ENCODE assay signal across 11 cellular contexts in the genomic region with DNA sequence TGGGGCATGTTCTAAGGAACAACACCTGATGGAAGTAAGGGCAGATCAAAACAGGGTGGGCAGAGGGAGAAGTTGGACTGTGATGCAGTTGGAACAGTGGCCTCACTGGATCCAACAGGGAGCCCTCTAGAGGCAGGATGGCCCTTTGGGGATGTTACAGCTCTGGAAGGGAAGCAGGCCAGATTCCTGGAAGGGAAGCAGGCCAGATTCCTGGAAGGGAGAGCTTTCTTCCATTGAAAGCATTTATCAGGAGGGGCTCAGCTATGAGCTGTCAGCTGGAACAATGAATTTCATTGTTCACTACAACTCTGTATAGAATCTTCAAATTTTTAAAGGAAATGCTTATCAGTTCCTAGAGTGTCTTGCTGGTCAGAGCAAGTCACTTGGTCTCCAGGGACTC. TPM values are rescaled to one million over a fixed set of nuclear protein-coding genes. Genes with fewer than 3 reads are reported as not detected.
DNase-seq lines count a peak whose midpoint lies in the region; ATAC-seq, FAIRE-seq and TF ChIP-seq lines count a peak whose summit lies in the region.
"Had no signal": no experiment of that assay in that cellular context is flagged by ENCODE, and none has a peak within 500 bp of the region (broad histone marks: within the 10 kb centered on the region; RNA-seq: fewer than 3 reads in every experiment).

No MANE protein-coding gene starts in this region.

- H4K91ac ChIP-seq in H1 (replicated peaks; ENCODE audit: insufficient read length, low read length), result no peak overlapping the region

- H3K4me1 ChIP-seq in H1 (replicated peaks in 1 of 4; ENCODE audit: control insufficient read depth in 3 of 4, insufficient read depth in 4 of 4, low read length in 3 of 4) (no peaks in the 10 kb centered on the region), tibial nerve (peaks cover 0 to 30% (median 0%) of the 10 kb centered on the region in 4 donors)

- FAIRE-seq in D721Med (lab: Jason Lieb, UNC) (no peak), H1 (lab: Jason Lieb, UNC) (peak; percentile 45)

- POLR2A ChIA-PET in H1 (lab: Charles Lee; ENCODE audit: partially characterized antibody), result no interaction called here

- TF ChIP-seq EP300 in H1 (IDR thresholded peaks at IDR 0.05; ENCODE audit: borderline replicate concordance in 1 of 2, low read depth in 2 of 2, low read length in 2 of 2) (no peak), tibial nerve (IDR thresholded peaks at IDR 0.05) (no peak)

- H2BK12ac ChIP-seq in H1 (ENCODE audit: low read depth, low read length), result no peak overlapping the region

- TF ChIP-seq CTCF in D721Med (IDR thresholded peaks at IDR 0.05; ENCODE audit: insufficient read depth, missing control alignments) (peak; percentile 34), H1 (IDR thresholded peaks at IDR 0.05; ENCODE audit: control extremely low read depth in 1 of 3, insufficient read depth in 1 of 3, low read depth in 1 of 3, low read length in 3 of 3) (peak; percentile 64 to 83 (median 83)), tibial nerve (IDR thresholded peaks at IDR 0.05) (peak in 1 of 5 experiments; percentile 25)

- no peak overlapping the region for H4K5ac ChIP-seq in H1 (ENCODE audit: insufficient read length, low read depth, low read length)

- no peak overlapping the region for H3K56ac ChIP-seq in H1 (replicated peaks; ENCODE audit: insufficient read length, low read depth, low read length)

- no peak overlapping the region for H2BK120ac ChIP-seq in H1 (replicated peaks; ENCODE audit: low read depth, low read length)

- H3K4me3 ChIP-seq in MG63 (no peak overlapping the region), H1 (ENCODE audit: extremely low read depth in 1 of 4, insufficient read depth in 2 of 4, low read depth in 3 of 4, low read length in 4 of 4) (no peak overlapping the region), tibial nerve (no peak overlapping the region)
- H3K4me3 ChIP-seq: suprapubic skin had no signal

- no peak overlapping the region for H3K4ac ChIP-seq in H1 (replicated peaks; ENCODE audit: insufficient read length, low read depth, low read length)

- no peak overlapping the region for H3K14ac ChIP-seq in H1 (ENCODE audit: insufficient read length)

- no peaks in the 10 kb centered on the region for H3K27me3 ChIP-seq in MG63
- H3K27me3 ChIP-seq in H1 (replicated peaks in 1 of 4; ENCODE audit: control insufficient read depth in 3 of 4, extremely low read depth in 1 of 4, insufficient read depth in 3 of 4, low read length in 3 of 4), result no peaks in the 10 kb centered on the region
- no peaks in the 10 kb centered on the region for H3K27me3 ChIP-seq in tibial nerve
- H3K27me3 ChIP-seq: suprapubic skin had no signal

- CTCF ChIA-PET in H1 (lab: Charles Lee; ENCODE audit: partially characterized antibody), result interaction anchor here (0.6 to 2.6 kb wide), 38 partner anchors 10 to 1721 kb away, joined by 3 to 14 read pairs (median 3); a partner anchor contains a TSS

- H2BK15ac ChIP-seq in H1 (ENCODE audit: low read length), result no peak overlapping the region

- H3K23ac ChIP-seq in H1 (ENCODE audit: insufficient read length), result no peak overlapping the region

- H3K79me2 ChIP-seq in H1 (ENCODE audit: control insufficient read depth in 1 of 2, insufficient read depth in 2 of 2, low read length in 2 of 2), result no peaks in the 10 kb centered on the region

- no peak overlapping the region for H3K18ac ChIP-seq in H1 (ENCODE audit: extremely low read depth, low read length)

- H2BK20ac ChIP-seq in H1 (ENCODE audit: low read length), result no peak overlapping the region

- H3K9ac ChIP-seq in H1 (replicated peaks in 1 of 4; ENCODE audit: extremely low read depth in 1 of 4, low read depth in 3 of 4, low read length in 3 of 4), result no peak overlapping the region

- H3K36me3 ChIP-seq in MG63 (no peaks in the 10 kb centered on the region; the same call in 1 of the 2 replicates), H1 (ENCODE audit: control insufficient read depth in 2 of 4, insufficient read depth in 4 of 4, low read length in 3 of 4) (no peaks in the 10 kb centered on the region), tibial nerve (no peaks in the 10 kb centered on the region)
- H3K36me3 ChIP-seq: suprapubic skin had no signal

- no peak overlapping the region for H4K8ac ChIP-seq in H1 (ENCODE audit: extremely low read depth, insufficient read depth, low read length)

- no peak for DNase-seq in D721Med (ENCODE audit: insufficient read length, low spot score)
- peak; percentile 52 for DNase-seq in MG63
- DNase-seq in H1 (ENCODE audit: low read depth in 1 of 2, low spot score in 2 of 2), result peak; percentile 19 to 69
- peak; percentile 46 for DNase-seq in myocyte (ENCODE audit: low read depth)
- no peak for DNase-seq in activated CD8-positive, alpha-beta memory T cell treated with anti-CD3 and anti-CD28 coated beads, Interleukin-2, amount 50 U/mL, for 48 hours
- no peak for DNase-seq in tibial nerve (ENCODE audit: low spot score in 2 of 2)
- DNase-seq: naive B cell, NCI-H2081 had no signal

- no peaks in the 10 kb centered on the region for H3K79me1 ChIP-seq in H1 (ENCODE audit: low read depth, low read length)

- H3K4me2 ChIP-seq in H1 (ENCODE audit: insufficient read depth in 1 of 2, low read depth in 2 of 2, low read length in 2 of 2), result no peak overlapping the region

- no peak for ATAC-seq in GM18870 (IDR thresholded peaks at IDR 0.05; ENCODE audit: unreplicated experiment)
- no peak for ATAC-seq in HG03571 (IDR thresholded peaks at IDR 0.05; ENCODE audit: unreplicated experiment)

- no peaks in the 10 kb centered on the region for H3K23me2 ChIP-seq in H1 (ENCODE audit: low read depth, low read length)

- H3K9me3 ChIP-seq in MG63, result peaks cover 2% of the 10 kb centered on the region; the same call in 1 of the 2 replicates
- H3K9me3 ChIP-seq in H1 (ENCODE audit: insufficient read depth in 2 of 2, low read depth in 1 of 2, low read length in 1 of 2), result no peaks in the 10 kb centered on the region
- no peaks in the 10 kb centered on the region for H3K9me3 ChIP-seq in tibial nerve
- H3K9me3 ChIP-seq: suprapubic skin had no signal

- H2AFZ ChIP-seq in H1 (ENCODE audit: low read length), result no peak overlapping the region

- TF ChIP-seq POLR2A in H1 (IDR thresholded peaks at IDR 0.05; ENCODE audit: control extremely low read depth in 1 of 2, low read depth in 2 of 2, low read length in 2 of 2) (no peak), tibial nerve (IDR thresholded peaks at IDR 0.05) (no peak)

- peak; percentile 66 to 71 for TF ChIP-seq RAD21 in H1 (IDR thresholded peaks at IDR 0.05 in 1 of 2, conservative IDR thresholded peaks at IDR 0.05 in 1 of 2; ENCODE audit: low read depth in 2 of 2, low read length in 2 of 2)

- no peak overlapping the region for H3K27ac ChIP-seq in H1 (ENCODE audit: low read depth, low read length)
- no peak overlapping the region for H3K27ac ChIP-seq in tibial nerve
- H3K27ac ChIP-seq: suprapubic skin had no signal

- H4K20me1 ChIP-seq in H1 (replicated peaks in 1 of 2; ENCODE audit: control insufficient read depth in 1 of 2, insufficient read depth in 2 of 2, low read length in 2 of 2), result no peaks in the 10 kb centered on the region

- no peak overlapping the region for H2AK5ac ChIP-seq in H1 (ENCODE audit: low read depth, low read length)

- no peak overlapping the region for H2BK5ac ChIP-seq in H1 (ENCODE audit: low read depth, low read length)

TF ChIP-seq in H1, 55 proteins besides CTCF, POLR2A, EP300 and RAD21 (continues in another document):
- TF ChIP-seq JUND (IDR thresholded peaks at IDR 0.05; ENCODE audit: low read length) (no peak), KDM4A (IDR thresholded peaks at IDR 0.05; ENCODE audit: low read depth, low read length, severe bottlenecking) (no peak), SP2 (IDR thresholded peaks at IDR 0.05; ENCODE audit: low read length) (no peak), BACH1 (IDR thresholded peaks at IDR 0.05; ENCODE audit: low read length) (no peak), RFX5 (IDR thresholded peaks at IDR 0.05; ENCODE audit: borderline replicate concordance, low read depth, low read length) (no peak), TAF7 (optimal IDR thresholded peaks at IDR 0.05; ENCODE audit: borderline replicate concordance, low read depth, low read length) (no peak)
- TF ChIP-seq, protein P1, sequence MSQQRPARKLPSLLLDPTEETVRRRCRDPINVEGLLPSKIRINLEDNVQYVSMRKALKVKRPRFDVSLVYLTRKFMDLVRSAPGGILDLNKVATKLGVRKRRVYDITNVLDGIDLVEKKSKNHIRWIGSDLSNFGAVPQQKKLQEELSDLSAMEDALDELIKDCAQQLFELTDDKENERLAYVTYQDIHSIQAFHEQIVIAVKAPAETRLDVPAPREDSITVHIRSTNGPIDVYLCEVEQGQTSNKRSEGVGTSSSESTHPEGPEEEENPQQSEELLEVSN (IDR thresholded peaks at IDR 0.05), result no peak

RNA-seq across cellular contexts. Expression of a gene that starts 17.7 kb away (rescaled TPM):
- total RNA-seq in MG63 (2014; rRNA removed; shearing (Covaris generic); ENCODE audit: low replicate concordance), result 6.2 and 9.3 TPM in 2 replicates
- 0.61 and 0.69 TPM in 2 replicates for total RNA-seq in H1 (2021; fragmentation: NEBNext Ultra II Directional; extraction: Animal tissue kit (Norgen Biotek cat#: 25700))
- 0.28 and 0.30 TPM in 2 replicates for polyA plus RNA-seq in H1 (2011; rRNA removed)
- 0.69 TPM for polyA plus RNA-seq in H1 (2011; cell fraction: cytosol; rRNA removed)
- polyA plus RNA-seq in H1 (2011; cell fraction: nucleus; rRNA removed), result 0.81 TPM
- 0.28 to 0.43 TPM (median 0.40 TPM) in 4 replicates for polyA plus RNA-seq in H1 (2012, experiment 1 of 2)
- polyA plus RNA-seq in H1 (2012, experiment 2 of 2), result 0.08 TPM
- 1.1 TPM for polyA plus RNA-seq in H1 (2013, experiment 1 of 2)
- 1.2 TPM for polyA plus RNA-seq in H1 (2013, experiment 2 of 2)
- polyA minus RNA-seq in H1 (2011; rRNA and poly(A)+ RNA removed), result 0.56 and 0.88 TPM in 2 replicates
- polyA minus RNA-seq in H1 (2011; cell fraction: cytosol; rRNA and poly(A)+ RNA removed), result not detected
- polyA minus RNA-seq in H1 (2011; cell fraction: nucleus; rRNA and poly(A)+ RNA removed), result 4.0 TPM
- total RNA-seq in myocyte, result 3.4 and 6.0 TPM in 2 replicates
- 3.8 TPM for polyA plus RNA-seq in myocyte (2012)
- 1 to 10 TPM; 2.4 to 8.1 (median 6.4) TPM for total RNA-seq in tibial nerve

Comparison
In these comparisons a context has a peak if more than half of its experiments do, and no peak if none do; other contexts are left out.
1. DNase-seq: peak in MG63 (single experiment), H1 (2 of 2) and myocyte (single experiment); none in D721Med (single experiment), activated CD8-positive, alpha-beta memory T cell treated with anti-CD3 and anti-CD28 coated beads, Interleukin-2, amount 50 U/mL, for 48 hours (single experiment) and tibial nerve (0 of 2).